ENCODE assay signal across 12 cellular contexts in genomic region chr14:100406505-100407131, GRCh38. TPM values are rescaled to one million over a fixed set of nuclear protein-coding genes. Genes with fewer than 3 reads are reported as not detected.
DNase-seq lines count a peak whose midpoint lies in the region; ATAC-seq, FAIRE-seq and TF ChIP-seq lines count a peak whose summit lies in the region.
"Had no signal": no experiment of that assay in that cellular context is flagged by ENCODE, and none has a peak within 500 bp of the region (broad histone marks: within the 10 kb centered on the region; RNA-seq: fewer than 3 reads in every experiment).

No MANE protein-coding gene starts in this region.

- FAIRE-seq in astrocyte (lab: Jason Lieb, UNC): no peak
- FAIRE-seq: endometrium, GM12891 had no signal

- H3K27me3 ChIP-seq in astrocyte (ENCODE audit: insufficient read depth, low read length): no peaks in the 10 kb centered on the region
- no peaks in the 10 kb centered on the region for H3K27me3 ChIP-seq in mesenchymal stem cell (ENCODE audit: control insufficient read depth in 1 of 2, insufficient read depth in 1 of 2, low read length in 2 of 2)
- H3K27me3 ChIP-seq: tibial artery had no signal

- peaks cover 37% of the 10 kb centered on the region for H3K79me1 ChIP-seq in mesenchymal stem cell (replicated peaks; ENCODE audit: low read length, poor library complexity, severe bottlenecking)

- peaks cover 16% of the 10 kb centered on the region for H3K79me2 ChIP-seq in astrocyte (ENCODE audit: insufficient read depth, low read length)

- H3K9me3 ChIP-seq in astrocyte (ENCODE audit: insufficient read depth, low read depth, low read length) (no peaks in the 10 kb centered on the region), mesenchymal stem cell (ENCODE audit: control insufficient read depth, low read length) (no peaks in the 10 kb centered on the region)
- H3K9me3 ChIP-seq: prostate gland, tibial artery had no signal

- 88% methylated on average over 9 of the region's 10 CpGs for WGBS in mesenchymal stem cell

- H3K4me3 ChIP-seq in astrocyte (ENCODE audit: insufficient read depth, low read depth, low read length): no peak overlapping the region
- H3K4me3 ChIP-seq in mesenchymal stem cell (ENCODE audit: insufficient read depth in 1 of 2, low read depth in 1 of 2, low read length in 2 of 2): no peak overlapping the region
- H3K4me3 ChIP-seq: prostate gland, tibial artery had no signal

- H3K4me3 Mint-ChIP-seq in astrocyte (ENCODE audit: unreplicated experiment) (no peak overlapping the region), nephron progenitor cell (no peak overlapping the region)

- peaks cover 8% of the 10 kb centered on the region for H3K36me3 Mint-ChIP-seq in astrocyte (ENCODE audit: low read depth, unreplicated experiment)
- no peaks in the 10 kb centered on the region for H3K36me3 Mint-ChIP-seq in nephron progenitor cell (ENCODE audit: low read depth)

- H3K27me3 Mint-ChIP-seq in astrocyte (ENCODE audit: low read depth, unreplicated experiment) (no peaks in the 10 kb centered on the region), nephron progenitor cell (ENCODE audit: low read depth, poor library complexity) (peaks cover 3% of the 10 kb centered on the region)

- TF ChIP-seq CTCF in astrocyte (IDR thresholded peaks at IDR 0.05; ENCODE audit: insufficient read depth, low read depth, low read length) (no peak), nephron progenitor cell (IDR thresholded peaks at IDR 0.05) (no peak)

- no peak overlapping the region for H4K91ac ChIP-seq in mesenchymal stem cell (ENCODE audit: low read length)

- H2AFZ ChIP-seq in astrocyte (ENCODE audit: low read depth, low read length) (no peak overlapping the region), mesenchymal stem cell (ENCODE audit: low read depth, low read length) (no peak overlapping the region)

- no peak overlapping the region for H3K4ac ChIP-seq in mesenchymal stem cell (ENCODE audit: low read depth in 1 of 2, low read length in 2 of 2)

- no peak overlapping the region for H4K8ac ChIP-seq in mesenchymal stem cell (ENCODE audit: low read length)

- peak overlapping the region in 1 of 2 experiments; percentile 73 for H3K18ac ChIP-seq in mesenchymal stem cell (ENCODE audit: low read depth in 1 of 2, low read length in 2 of 2)

- DNase-seq in DMS79 (lab: John Stamatoyannopoulos, UW) (peak; percentile 66), MV-4-11 (lab: John Stamatoyannopoulos, UW) (peak; percentile 94), astrocyte (ENCODE audit: low read depth) (peak; percentile 51), mesenchymal stem cell (peak; percentile 29), UCSD-AML1 (lab: John Stamatoyannopoulos, UW; ENCODE audit: unreplicated experiment) (no peak), kidney tubule cell (ENCODE audit: low spot score) (no peak), nephron progenitor cell (no peak)
- DNase-seq: tibial artery had no signal

- ATAC-seq in SK-N-SH treated with all-trans-retinoic acid at 6 μM for 48 hours: no peak

- peak overlapping the region; percentile 24 to 75 for H2BK12ac ChIP-seq in mesenchymal stem cell (ENCODE audit: low read length in 2 of 2)

- H2BK5ac ChIP-seq in mesenchymal stem cell (ENCODE audit: low read depth, low read length, poor library complexity, severe bottlenecking): no peak overlapping the region

- peak overlapping the region; percentile 60 for H2AK5ac ChIP-seq in mesenchymal stem cell (ENCODE audit: low read length, severe bottlenecking)

- H2BK120ac ChIP-seq in mesenchymal stem cell (ENCODE audit: low read depth, low read length): no peak overlapping the region

- H3K9me3 Mint-ChIP-seq in astrocyte (ENCODE audit: unreplicated experiment) (no peaks in the 10 kb centered on the region), nephron progenitor cell (no peaks in the 10 kb centered on the region)

- H3K4me1 Mint-ChIP-seq in astrocyte (ENCODE audit: low read depth, unreplicated experiment): peaks cover 40% of the 10 kb centered on the region
- peaks cover 67% of the 10 kb centered on the region for H3K4me1 Mint-ChIP-seq in nephron progenitor cell

- H2BK15ac ChIP-seq in mesenchymal stem cell (ENCODE audit: low read depth, poor library complexity, severe bottlenecking): no peak overlapping the region

- peak overlapping the region; percentile 19 for H3K9ac ChIP-seq in astrocyte (ENCODE audit: low read length)
- no peak overlapping the region for H3K9ac ChIP-seq in mesenchymal stem cell (ENCODE audit: low read length)

- H3K27ac ChIP-seq in astrocyte (ENCODE audit: low read depth, low read length) (no peak overlapping the region), mesenchymal stem cell (ENCODE audit: low read length, poor library complexity, severe bottlenecking) (no peak overlapping the region)
- H3K27ac ChIP-seq: prostate gland, tibial artery had no signal

- H4K20me1 ChIP-seq in astrocyte (ENCODE audit: insufficient read depth, low read length): peaks cover 17% of the 10 kb centered on the region

- H3K4me1 ChIP-seq in astrocyte (ENCODE audit: insufficient read depth, low read length): peaks cover 34% of the 10 kb centered on the region
- H3K4me1 ChIP-seq in mesenchymal stem cell (ENCODE audit: control insufficient read depth, insufficient read depth, low read depth, low read length): peaks cover 50% of the 10 kb centered on the region

- peak overlapping the region in 1 of 2 experiments; percentile 24 for H3K14ac ChIP-seq in mesenchymal stem cell (ENCODE audit: low read length in 2 of 2)

- H3K36me3 ChIP-seq in astrocyte (ENCODE audit: insufficient read depth, low read length) (no peaks in the 10 kb centered on the region), mesenchymal stem cell (ENCODE audit: control insufficient read depth in 1 of 2, insufficient read depth in 2 of 2, low read depth in 1 of 2, low read length in 2 of 2) (peaks cover 0 to 4% of the 10 kb centered on the region in 2 experiments)
- H3K36me3 ChIP-seq: prostate gland had no signal

- no peak overlapping the region for H3K23ac ChIP-seq in mesenchymal stem cell (ENCODE audit: low read length in 2 of 2)

- H3K4me2 ChIP-seq in astrocyte (ENCODE audit: low read length) (peak overlapping the region; percentile 16), mesenchymal stem cell (ENCODE audit: low read length, poor library complexity, severe bottlenecking) (no peak overlapping the region)

- H3K27ac Mint-ChIP-seq in astrocyte (ENCODE audit: unreplicated experiment) (no peak overlapping the region), nephron progenitor cell (no peak overlapping the region)

TF ChIP-seq in SK-N-SH treated with all-trans-retinoic acid at 6 μM for 48 hours, 23 proteins besides CTCF, POLR2A, EP300 and RAD21:
- TF ChIP-seq OSR1 (CRISPR knock-in tag; IDR thresholded peaks at IDR 0.05): no peak
- TF ChIP-seq ISL1 (CRISPR knock-in tag; IDR thresholded peaks at IDR 0.05): no peak
- TF ChIP-seq GLIS3 (CRISPR knock-in tag; IDR thresholded peaks at IDR 0.05): no peak
- TF ChIP-seq TCF4 (CRISPR knock-in tag; IDR thresholded peaks at IDR 0.05; ENCODE audit: borderline replicate concordance): no peak
- TF ChIP-seq CSDC2 (CRISPR knock-in tag; IDR thresholded peaks at IDR 0.05): no peak
- TF ChIP-seq CSRNP3 (CRISPR knock-in tag; IDR thresholded peaks at IDR 0.05): no peak
- no peak for TF ChIP-seq ZC3H10 (CRISPR knock-in tag; IDR thresholded peaks at IDR 0.05)
- TF ChIP-seq PATZ1 (CRISPR knock-in tag; IDR thresholded peaks at IDR 0.05; ENCODE audit: borderline replicate concordance): no peak
- no peak for TF ChIP-seq POU6F1 (CRISPR knock-in tag; IDR thresholded peaks at IDR 0.05; ENCODE audit: borderline replicate concordance, low read depth)
- TF ChIP-seq ZNF565 (CRISPR knock-in tag; conservative IDR thresholded peaks at IDR 0.05; ENCODE audit: low read depth): no peak
- no peak for TF ChIP-seq ZFP3 (CRISPR knock-in tag; IDR thresholded peaks at IDR 0.05)

RNA-seq across cellular contexts. Expression of gene WDR25, which starts 30.3 kb away (rescaled TPM):
- 12.3 and 13.1 TPM in 2 replicates for total RNA-seq in astrocyte
- polyA plus RNA-seq in mesenchymal stem cell (2013, experiment 1 of 2): 12.3 TPM
- polyA plus RNA-seq in mesenchymal stem cell (2013, experiment 2 of 2): 12.0 TPM

Comparison
In these comparisons a context has a peak if more than half of its experiments do, and no peak if none do; other contexts are left out.
1. DNase-seq: peak in DMS79 (single experiment), MV-4-11 (single experiment), astrocyte (single experiment) and mesenchymal stem cell (single experiment); none in UCSD-AML1 (single experiment), kidney tubule cell (single experiment) and nephron progenitor cell (single experiment).